In genomic region chr5:125323613-125324012, GRCh38 we compare ENCODE assay signal across 15 cellular contexts.
DNase-seq lines count a peak whose midpoint lies in the region; ATAC-seq and TF ChIP-seq lines count a peak whose summit lies in the region.
"Had no signal": no experiment of that assay in that cellular context is flagged by ENCODE, and none has a peak within 500 bp of the region (broad histone marks: within the 10 kb centered on the region; RNA-seq: fewer than 3 reads in every experiment).

No MANE protein-coding gene starts in this region.

- no peak overlapping the region for H3K4me3 ChIP-seq in tibial artery
- H3K4me3 ChIP-seq: GM23248 had no signal

- no peaks in the 10 kb centered on the region for H3K9me3 ChIP-seq in tibial artery

- H3K27me3 ChIP-seq in tibial artery = no peaks in the 10 kb centered on the region

- no peaks in the 10 kb centered on the region for H3K36me3 ChIP-seq in tibial artery

- no peak for TF ChIP-seq CTCF in tibial artery (IDR thresholded peaks at IDR 0.05)

- DNase-seq in NCI-H748 (lab: John Stamatoyannopoulos, UW; ENCODE audit: unreplicated experiment) = peak; percentile 47
- no peak for DNase-seq in NCI-H748 treated with DMSO at 0.1 percent for 48 hours (lab: John Stamatoyannopoulos, UW)
- peak; percentile 3 for DNase-seq in NCI-H82 (lab: John Stamatoyannopoulos, UW)
- DNase-seq in fibroblast of peridontal ligament (ENCODE audit: extremely low read depth) = peak; percentile 64
- DNase-seq in tibial artery = no peak
- no peak for DNase-seq in stimulated activated CD4-positive, alpha-beta T cell treated with anti-CD3 and anti-CD28 coated beads, Interleukin-4, amount 100 ng/mL, for 4 hours
- DNase-seq: COR-L47, DMS79 treated with DMSO at 0.1 percent for 48 hours, GDM1, GM23248, Karpas-422, NCI-H2029 treated with DMSO at 0.1 percent for 48 hours, NCI-H446, SHP77 treated with DMSO at 0.1 percent for 48 hours had no signal

- no peaks in the 10 kb centered on the region for H3K4me1 ChIP-seq in tibial artery

- ATAC-seq in HG03135 (IDR thresholded peaks at IDR 0.05; ENCODE audit: unreplicated experiment) = no peak

- intact Hi-C loops in tibial artery (cut with DNase I; ENCODE audit: low total_unique reads) = no loop called here

- no peak overlapping the region for H3K27ac ChIP-seq in tibial artery
- H3K27ac ChIP-seq: GM23248 had no signal

Comparison
In these comparisons a context has a peak if more than half of its experiments do, and no peak if none do; other contexts are left out.
1. DNase-seq: peak in NCI-H748 (single experiment), NCI-H82 (single experiment) and fibroblast of peridontal ligament (single experiment); none in NCI-H748 treated with DMSO at 0.1 percent for 48 hours (single experiment), tibial artery (0 of 2) and stimulated activated CD4-positive, alpha-beta T cell treated with anti-CD3 and anti-CD28 coated beads, Interleukin-4, amount 100 ng/mL, for 4 hours (0 of 2).